ENCODE assay signal across 2 cellular contexts in genomic region chr17:78330570-78331224, GRCh38.
TF ChIP-seq lines count a peak whose summit lies in the region.

No MANE protein-coding gene starts in this region.

TF ChIP-seq in A549, 52 proteins besides CTCF, POLR2A, EP300 and RAD21:
- TF ChIP-seq MYC (IDR thresholded peaks at IDR 0.05; ENCODE audit: borderline replicate concordance, low read length) (peak; percentile 92), CEBPB (IDR thresholded peaks at IDR 0.05) (peak in 1 of 2 experiments; percentile 58; a peak in 1 of 4 replicates), EHF (CRISPR knock-in tag; IDR thresholded peaks at IDR 0.05) (0 out of 2 replicates have a peak, but pooled peaks have one; percentile 73), HDAC2 (IDR thresholded peaks at IDR 0.05) (peak; percentile 84), ZFP36 (IDR thresholded peaks at IDR 0.05; ENCODE audit: borderline replicate concordance, partially characterized antibody) (peak; percentile 98), POLR2AphosphoS2 (conservative IDR thresholded peaks at IDR 0.05; ENCODE audit: low read length) (no peak), KDM1A (IDR thresholded peaks at IDR 0.05; ENCODE audit: low read depth) (peak; percentile 97; the same call in 1 of the 2 replicates), MAZ (IDR thresholded peaks at IDR 0.05; ENCODE audit: borderline replicate concordance, low read depth, low read length) (peak; percentile 73; the same call in 1 of the 2 replicates), HEYL (CRISPR knock-in tag; IDR thresholded peaks at IDR 0.05) (no peak), CHD4 (IDR thresholded peaks at IDR 0.05; ENCODE audit: borderline replicate concordance) (peak; percentile 89; the same call in 1 of the 2 replicates), HOXA7 (CRISPR knock-in tag; IDR thresholded peaks at IDR 0.05) (no peak), MAX (IDR thresholded peaks at IDR 0.05) (peak; percentile 99), ATOH8 (CRISPR knock-in tag; IDR thresholded peaks at IDR 0.05; ENCODE audit: low read depth) (peak; percentile 94), RCOR1 (IDR thresholded peaks at IDR 0.05; ENCODE audit: low read depth, low read length) (peak; percentile 69), JUN (IDR thresholded peaks at IDR 0.05) (peak; percentile 37 to 79; a peak in 3 of 5 replicates), CHD2 (IDR thresholded peaks at IDR 0.05; ENCODE audit: low read length, partially characterized antibody) (no peak), GATA3 (IDR thresholded peaks at IDR 0.05; ENCODE audit: borderline replicate concordance) (peak; percentile 66; the same call in 1 of the 2 replicates), E2F6 (IDR thresholded peaks at IDR 0.05; ENCODE audit: borderline replicate concordance, low read depth) (peak; percentile 92), ESRRA (IDR thresholded peaks at IDR 0.05; ENCODE audit: borderline replicate concordance, low read length) (no peak), FOSL2 (IDR thresholded peaks at IDR 0.05) (no peak), FOSL2 (CRISPR knock-in tag; IDR thresholded peaks at IDR 0.05) (peak; percentile 83), FOXS1 (CRISPR knock-in tag; IDR thresholded peaks at IDR 0.05) (peak; percentile 60; the same call in 1 of the 2 replicates), NR3C1 (IDR thresholded peaks at IDR 0.05) (no peak), JUNB (IDR thresholded peaks at IDR 0.05) (peak; percentile 64), USF2 (IDR thresholded peaks at IDR 0.05) (peak; percentile 75), ZNF302 (CRISPR knock-in tag; IDR thresholded peaks at IDR 0.05) (no peak), BHLHE40 (IDR thresholded peaks at IDR 0.05; ENCODE audit: low read depth, low read length) (0 out of 2 replicates have a peak, but pooled peaks have one; percentile 32), HOXB5 (CRISPR knock-in tag; IDR thresholded peaks at IDR 0.05) (peak; percentile 56; the same call in 1 of the 2 replicates), BCL3 (IDR thresholded peaks at IDR 0.05) (0 out of 3 replicates have a peak, but pooled peaks have one; percentile 35), HOXB13 (CRISPR knock-in tag; IDR thresholded peaks at IDR 0.05; ENCODE audit: low read depth) (peak; percentile 81), FOSB (CRISPR knock-in tag; IDR thresholded peaks at IDR 0.05) (0 out of 2 replicates have a peak, but pooled peaks have one; percentile 71)

TF ChIP-seq in IMR-90, 13 proteins besides CTCF, POLR2A, EP300 and RAD21 (continued from another document):
- TF ChIP-seq USF2 (IDR thresholded peaks at IDR 0.05; ENCODE audit: low read depth, low read length) (peak; percentile 12; the same call in 1 of the 2 replicates), FOS (IDR thresholded peaks at IDR 0.05; ENCODE audit: low read depth, low read length) (no peak), SMC3 (IDR thresholded peaks at IDR 0.05; ENCODE audit: low read depth, low read length) (no peak), RFX5 (IDR thresholded peaks at IDR 0.05; ENCODE audit: low read depth, low read length) (no peak), RCOR1 (IDR thresholded peaks at IDR 0.05; ENCODE audit: insufficient replicate concordance, low read length) (no peak), ELK1 (IDR thresholded peaks at IDR 0.05; ENCODE audit: borderline replicate concordance, low read depth, low read length) (no peak), MAZ (IDR thresholded peaks at IDR 0.05; ENCODE audit: borderline replicate concordance, low read depth, low read length) (peak; percentile 50; the same call in 1 of the 2 replicates), BHLHE40 (IDR thresholded peaks at IDR 0.05; ENCODE audit: low read depth, low read length) (no peak), MXI1 (IDR thresholded peaks at IDR 0.05; ENCODE audit: borderline replicate concordance, low read depth, low read length) (no peak), CEBPB (IDR thresholded peaks at IDR 0.05; ENCODE audit: low read depth, low read length) (no peak), CHD1 (IDR thresholded peaks at IDR 0.05; ENCODE audit: low read depth, low read length) (no peak)
